Comparison of ENCODE assay signal across 30 cellular contexts in the genomic region with DNA sequence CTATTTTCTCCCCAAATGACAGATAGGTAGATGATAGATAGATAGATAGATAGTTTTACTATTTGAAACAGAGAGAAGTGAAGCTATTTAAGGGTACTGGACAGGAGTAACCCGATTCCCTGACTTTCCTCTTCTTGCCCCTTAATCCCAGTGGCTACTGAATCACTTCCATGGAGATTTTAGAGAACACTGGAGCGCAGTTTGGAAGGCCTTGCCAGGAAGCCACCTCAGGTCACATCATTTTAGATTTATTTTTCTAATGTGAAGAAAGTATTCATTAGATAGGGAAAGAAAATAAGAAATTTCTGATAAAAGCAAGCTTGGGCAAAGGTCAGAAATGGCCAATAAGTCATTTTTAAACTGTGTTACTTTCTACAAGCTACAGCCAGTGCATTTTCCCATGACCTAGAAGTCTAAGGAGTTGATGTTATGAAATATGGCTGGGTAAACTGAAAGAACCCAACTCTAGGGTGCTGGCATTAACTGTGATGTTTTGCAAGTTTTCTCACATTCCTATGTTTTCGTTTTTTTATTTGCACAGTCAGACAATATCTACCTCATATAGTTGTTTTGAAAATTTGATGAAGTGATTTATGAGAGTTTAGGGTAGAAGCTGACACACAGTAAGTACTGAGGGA.
"Had no signal": no experiment of that assay in that cellular context is flagged by ENCODE, and none has a peak within 500 bp of the region (broad histone marks: within the 10 kb centered on the region; RNA-seq: fewer than 3 reads in every experiment).

No MANE protein-coding gene starts in this region.

- H3K9me3 ChIP-seq: neutrophil, transverse colon had no signal

- H3K4me3 ChIP-seq: coronary artery, dorsolateral prefrontal cortex, heart right ventricle, left lung, lung, spleen, transverse colon had no signal

- H3K36me3 ChIP-seq: heart right ventricle, left lung, neutrophil, spleen, transverse colon, WERI-Rb-1 had no signal

- H3K27me3 ChIP-seq: heart right ventricle, left lung, neutrophil, spleen, transverse colon had no signal

- H3K4me1 Mint-ChIP-seq: activated naive CD4-positive, alpha-beta T cell treated with anti-CD3 and anti-CD28 coated beads, Interleukin-2, amount 50 U/mL, for 24 hours; activated naive CD8-positive, alpha-beta T cell treated with anti-CD3 and anti-CD28 coated beads, Interleukin-2, amount 50 U/mL, for 24 hours; naive B cell; nephron progenitor cell had no signal

- ATAC-seq: activated CD4-positive, CD25-positive, alpha-beta regulatory T cell treated with anti-CD3 and anti-CD28 coated beads, Interleukin-2, amount 50 U/mL, for 24 hours; activated naive CD8-positive, alpha-beta T cell treated with anti-CD3 and anti-CD28 coated beads, Interleukin-2, amount 50 U/mL, for 24 hours; heart right ventricle; left lung had no signal

- H3K27ac Mint-ChIP-seq: activated naive CD4-positive, alpha-beta T cell treated with anti-CD3 and anti-CD28 coated beads, Interleukin-2, amount 50 U/mL, for 24 hours; activated naive CD8-positive, alpha-beta T cell treated with anti-CD3 and anti-CD28 coated beads, Interleukin-2, amount 50 U/mL, for 24 hours; nephron progenitor cell; progenitor cell of endocrine pancreas; T-helper 1 cell treated with Interleukin-12 subunit alpha and Interleukin-12 subunit beta and Interleukin-4 antibody, amounts not matched to agents 30 μg/mL and 1 μg/mL, for 36 hours had no signal

- H3K27ac ChIP-seq: coronary artery, dorsolateral prefrontal cortex, heart right ventricle, left lung, neutrophil, spleen, transverse colon, WERI-Rb-1 had no signal

- DNase-seq: activated CD4-positive, alpha-beta T cell treated with anti-CD3 and anti-CD28 coated beads for 48 hours; activated CD4-positive, alpha-beta T cell treated with anti-CD3 and anti-CD28 coated beads, Interleukin-2, amount 50 U/mL, for 48 hours; activated CD8-positive, alpha-beta memory T cell treated with anti-CD3 and anti-CD28 coated beads, Interleukin-2, amount 50 U/mL, for 4 hours; activated gamma-delta T cell; activated naive CD8-positive, alpha-beta T cell treated with anti-CD3 and anti-CD28 coated beads, Interleukin-2, amount 50 U/mL, for 24 hours; activated T-cell treated with anti-CD3 and anti-CD28 coated beads, Interleukin-2, amount 50 U/mL, for 1 hour; anterior cingulate cortex; dorsolateral prefrontal cortex; effector memory CD4-positive, alpha-beta T cell; erythroblast; foreskin melanocyte; heart right ventricle; kidney glomerular epithelial cell; left lung; naive B cell; nephron progenitor cell; retina; spleen; stimulated activated naive CD4-positive, alpha-beta T cell; T-helper 9 cell; transverse colon; WERI-Rb-1 had no signal

- H3K27me3 Mint-ChIP-seq: progenitor cell of endocrine pancreas had no signal

- H3K9me3 Mint-ChIP-seq: nephron progenitor cell had no signal

- H3K4me3 Mint-ChIP-seq: activated naive CD4-positive, alpha-beta T cell treated with anti-CD3 and anti-CD28 coated beads, Interleukin-2, amount 50 U/mL, for 24 hours; activated naive CD8-positive, alpha-beta T cell treated with anti-CD3 and anti-CD28 coated beads, Interleukin-2, amount 50 U/mL, for 24 hours; naive B cell; nephron progenitor cell; T-helper 1 cell treated with Interleukin-12 subunit alpha and Interleukin-12 subunit beta and Interleukin-4 antibody, amounts not matched to agents 30 μg/mL and 1 μg/mL, for 36 hours had no signal

- H3K4me1 ChIP-seq: heart right ventricle, left lung, spleen, transverse colon had no signal

- FAIRE-seq: urothelium cell line had no signal

- H3K36me3 Mint-ChIP-seq: activated naive CD4-positive, alpha-beta T cell treated with anti-CD3 and anti-CD28 coated beads, Interleukin-2, amount 50 U/mL, for 24 hours; naive B cell had no signal
